ENCODE assay signal across 18 cellular contexts in genomic region chr2:207269021-207269420, GRCh38.
A peak's percentile ranks its signal among the peaks of the same experiment; 100 is the strongest.
DNase-seq lines count a peak whose midpoint lies in the region; ATAC-seq, FAIRE-seq and TF ChIP-seq lines count a peak whose summit lies in the region.
"Had no signal": no experiment of that assay in that cellular context is flagged by ENCODE, and none has a peak within 500 bp of the region (broad histone marks: within the 10 kb centered on the region; RNA-seq: fewer than 3 reads in every experiment).

No MANE protein-coding gene starts in this region.

- POLR2A ChIA-PET in HepG2 (lab: Yijun Ruan, JAX): no interaction called here

- TF ChIP-seq POLR2A in HepG2 (IDR thresholded peaks at IDR 0.05; ENCODE audit: insufficient read depth in 1 of 2, low read depth in 2 of 2, low read length in 2 of 2): no peak

- H3K9me3 ChIP-seq in liver (ENCODE audit: control insufficient read depth in 4 of 4, low read length in 3 of 4) (no peaks in the 10 kb centered on the region), HepG2 (ENCODE audit: low read length) (no peaks in the 10 kb centered on the region)
- H3K9me3 ChIP-seq: BLaER1 treated with 17β-estradiol and CSF1 and Interleukin-3, amounts not matched to agents 10 nM and 100 nM; HAP-1 had no signal

- no peak for TF ChIP-seq EP300 in HepG2 (IDR thresholded peaks at IDR 0.05; ENCODE audit: low read depth in 2 of 2, low read length in 2 of 2)
- no peak for TF ChIP-seq EP300 in HepG2 (CRISPR knock-in tag; IDR thresholded peaks at IDR 0.05; ENCODE audit: borderline replicate concordance)

- H3K36me3 ChIP-seq in liver (ENCODE audit: control insufficient read depth in 4 of 4, insufficient read depth in 3 of 4, low read depth in 1 of 4, low read length in 3 of 4) (no peaks in the 10 kb centered on the region), HepG2 (replicated peaks in 1 of 2; ENCODE audit: control insufficient read depth in 1 of 2, insufficient read depth in 2 of 2, low read length in 2 of 2) (no peaks in the 10 kb centered on the region), brain microvascular endothelial cell (replicated peaks) (no peaks in the 10 kb centered on the region)
- H3K36me3 ChIP-seq: BLaER1 treated with 17β-estradiol and CSF1 and Interleukin-3, amounts not matched to agents 10 nM and 100 nM; HAP-1 had no signal

- H3K27ac ChIP-seq in liver (ENCODE audit: low read depth in 1 of 2, low read length in 2 of 2): no peak overlapping the region
- H3K27ac ChIP-seq in HepG2 (ENCODE audit: extremely low read length, insufficient read depth, low read length): no peak overlapping the region
- H3K27ac ChIP-seq in brain microvascular endothelial cell: no peak overlapping the region
- H3K27ac ChIP-seq: BLaER1 treated with 17β-estradiol and CSF1 and Interleukin-3, amounts not matched to agents 10 nM and 100 nM; GM23248 had no signal

- intact Hi-C loops in HepG2 (cut with micrococcal nuclease; ENCODE audit: unreplicated experiment): no loop called here

- ATAC-seq in HepG2 (no peak), left lobe of liver (peak; percentile 28), GM18867 (IDR thresholded peaks at IDR 0.05; ENCODE audit: unreplicated experiment) (no peak)

- H4K20me1 ChIP-seq in HepG2 (ENCODE audit: insufficient read depth, low read length): no peaks in the 10 kb centered on the region
- H4K20me1 ChIP-seq: BLaER1 treated with 17β-estradiol and CSF1 and Interleukin-3, amounts not matched to agents 10 nM and 100 nM had no signal

- BruUV-seq in HepG2 (replicated peaks; lab: Mats Ljungman, UMichigan): no TSS peak

- 34% methylated on average over 2 of the region's 2 CpGs for WGBS in liver
- under 1% methylated on average over 2 of the region's 2 CpGs for WGBS in HepG2 (ENCODE audit: low lambda C conversion rate)

- in situ Hi-C loops in HepG2 (cut with HindIII; ENCODE audit: extremely low pct_ligation_motif_present, low pct_unique_long_range_greater_than_20kb) (no loop called here), brain microvascular endothelial cell (cut with HindIII; ENCODE audit: low pct_ligation_motif_present, low sequenced_read_pairs) (no loop called here)

- no peak for DNase-seq in HepG2 (ENCODE audit: low spot score)
- peak; percentile 83 for DNase-seq in LNCaP clone FGC (ENCODE audit: low read depth)
- DNase-seq in left lobe of liver (ENCODE audit: low spot score): no peak
- DNase-seq in brain microvascular endothelial cell: no peak
- no peak for DNase-seq in A172 (ENCODE audit: low spot score)
- DNase-seq: CD4-positive, CD25-positive, alpha-beta regulatory T cell; CD8-positive, alpha-beta memory T cell; COR-L47; DMS 273 treated with DMSO at 0.1 percent for 48 hours; DMS79; GDM1; GM23248; KG1 had no signal

- H3K9ac ChIP-seq in liver (ENCODE audit: low read depth in 1 of 2, low read length in 2 of 2) (no peak overlapping the region), HepG2 (ENCODE audit: insufficient read depth, low read depth, low read length) (no peak overlapping the region)
- H3K9ac ChIP-seq: BLaER1 treated with 17β-estradiol and CSF1 and Interleukin-3, amounts not matched to agents 10 nM and 100 nM; GM23248 had no signal

- no peak for TF ChIP-seq CTCF in liver (IDR thresholded peaks at IDR 0.05; ENCODE audit: low read depth, low read length, missing input control)
- no peak for TF ChIP-seq CTCF in HepG2 (CRISPR knock-in tag; IDR thresholded peaks at IDR 0.05)
- TF ChIP-seq CTCF in LNCaP clone FGC (IDR thresholded peaks at IDR 0.05; ENCODE audit: control insufficient read depth, extremely low read depth, insufficient read depth): no peak
- TF ChIP-seq CTCF in brain microvascular endothelial cell (IDR thresholded peaks at IDR 0.05; ENCODE audit: low read depth, low read length, missing control alignments): no peak

- FAIRE-seq in HepG2 (lab: Jason Lieb, UNC): no peak
- FAIRE-seq: GM19239 had no signal

- H3K4me3 ChIP-seq in liver (ENCODE audit: low read depth in 1 of 3, low read length in 3 of 3): no peak overlapping the region
- H3K4me3 ChIP-seq in HepG2 (replicated peaks in 1 of 3; ENCODE audit: insufficient read depth in 1 of 3, low read depth in 2 of 3, low read length in 3 of 3): no peak overlapping the region
- H3K4me3 ChIP-seq in LNCaP clone FGC (ENCODE audit: low read depth, low read length): no peak overlapping the region
- no peak overlapping the region for H3K4me3 ChIP-seq in brain microvascular endothelial cell (ENCODE audit: low read depth, low read length)
- H3K4me3 ChIP-seq: BLaER1 treated with 17β-estradiol and CSF1 and Interleukin-3, amounts not matched to agents 10 nM and 100 nM; GM23248; HAP-1 had no signal

- TF ChIP-seq RAD21 in liver (IDR thresholded peaks at IDR 0.05) (no peak), HepG2 (CRISPR knock-in tag; IDR thresholded peaks at IDR 0.05) (no peak)

- H2AFZ ChIP-seq in HepG2 (ENCODE audit: low read length): no peak overlapping the region
- H2AFZ ChIP-seq: GM23248 had no signal

- no peak overlapping the region for H3K4me2 ChIP-seq in HepG2 (ENCODE audit: low read depth, low read length)

- H3K4me1 ChIP-seq in liver (ENCODE audit: control insufficient read depth in 4 of 4, insufficient read depth in 4 of 4, low read length in 3 of 4): no peaks in the 10 kb centered on the region
- no peaks in the 10 kb centered on the region for H3K4me1 ChIP-seq in HepG2 (ENCODE audit: insufficient read depth, low read length)

- no peaks in the 10 kb centered on the region for H3K79me2 ChIP-seq in HepG2 (ENCODE audit: insufficient read depth, low read length)

- H3K27me3 ChIP-seq in liver (ENCODE audit: control insufficient read depth in 4 of 4, insufficient read depth in 4 of 4, low read length in 3 of 4) (no peaks in the 10 kb centered on the region), HepG2 (ENCODE audit: control insufficient read depth in 1 of 2, insufficient read depth in 2 of 2, low read length in 2 of 2) (no peaks in the 10 kb centered on the region), brain microvascular endothelial cell (replicated peaks) (no peaks in the 10 kb centered on the region)
- H3K27me3 ChIP-seq: BLaER1 treated with 17β-estradiol and CSF1 and Interleukin-3, amounts not matched to agents 10 nM and 100 nM had no signal

- CTCF ChIA-PET in HepG2 (lab: Yijun Ruan, JAX; ENCODE audit: low intra/inter-chr PET ratio, low total read pairs): no interaction called here

TF ChIP-seq in liver, 16 proteins besides CTCF, POLR2A, EP300 and RAD21:
- TF ChIP-seq RXRA (IDR thresholded peaks at IDR 0.05): peak in 1 of 2 donors; percentile 7
- no peak for TF ChIP-seq GABPA (IDR thresholded peaks at IDR 0.05 in 1 of 2, conservative IDR thresholded peaks at IDR 0.05 in 1 of 2)
- peak; percentile 26 to 41 for TF ChIP-seq HNF4A (conservative IDR thresholded peaks at IDR 0.05)

TF ChIP-seq in HepG2, 621 proteins besides CTCF, POLR2A, EP300 and RAD21 (continues in another document):
- no peak for TF ChIP-seq MXD1 (CRISPR knock-in tag; IDR thresholded peaks at IDR 0.05)
- TF ChIP-seq AGO2 (optimal IDR thresholded peaks at IDR 0.05; ENCODE audit: low read depth, low read length): no peak
- no peak for TF ChIP-seq ZNF713 (CRISPR knock-in tag; IDR thresholded peaks at IDR 0.05)
- no peak for TF ChIP-seq NONO (IDR thresholded peaks at IDR 0.05)
- no peak for TF ChIP-seq NONO (CRISPR knock-in tag; conservative IDR thresholded peaks at IDR 0.05)
- TF ChIP-seq MED1 (CRISPR knock-in tag; IDR thresholded peaks at IDR 0.05): no peak
- no peak for TF ChIP-seq AHDC1 (CRISPR knock-in tag; IDR thresholded peaks at IDR 0.05; ENCODE audit: borderline replicate concordance)
- TF ChIP-seq SIN3A (IDR thresholded peaks at IDR 0.05; ENCODE audit: borderline replicate concordance, low read depth, low read length): no peak
- TF ChIP-seq ZFAT (CRISPR knock-in tag; conservative IDR thresholded peaks at IDR 0.05): no peak
- no peak for TF ChIP-seq ZKSCAN8 (CRISPR knock-in tag; IDR thresholded peaks at IDR 0.05; ENCODE audit: borderline replicate concordance)
- TF ChIP-seq TEAD2 (CRISPR knock-in tag; IDR thresholded peaks at IDR 0.05): no peak
